ENCODE assay signal across 6 cellular contexts in genomic region chr19:54137913-54138776, GRCh38. TPM values are rescaled to one million over a fixed set of nuclear protein-coding genes. Genes with fewer than 3 reads are reported as not detected.
DNase-seq lines count a peak whose midpoint lies in the region; ATAC-seq and TF ChIP-seq lines count a peak whose summit lies in the region.

No MANE protein-coding gene starts in this region.

- TF ChIP-seq EP300 in gastroesophageal sphincter (IDR thresholded peaks at IDR 0.05) (no peak), stomach (IDR thresholded peaks at IDR 0.05) (no peak)

- H3K36me3 ChIP-seq in DND-41 (ENCODE audit: insufficient read depth, low read length) (peaks cover 48% of the 10 kb centered on the region), gastroesophageal sphincter (peaks cover 0 to 26% of the 10 kb centered on the region in 2 donors), stomach (peaks cover 8 to 39% (median 27%) of the 10 kb centered on the region in 4 donors)

- DNase-seq in DND-41: peak; percentile 43
- DNase-seq in T-helper 22 cell (ENCODE audit: low read depth): peak; percentile 39
- DNase-seq in stomach: no peak
- DNase-seq in left lobe of liver (ENCODE audit: low spot score): no peak

- TF ChIP-seq POLR2A in gastroesophageal sphincter (IDR thresholded peaks at IDR 0.05) (no peak), stomach (IDR thresholded peaks at IDR 0.05) (no peak)

- H3K4me3 ChIP-seq in DND-41 (ENCODE audit: low read depth in 1 of 2, low read length in 2 of 2): peak overlapping the region; percentile 75 to 89
- H3K4me3 ChIP-seq in gastroesophageal sphincter: peak overlapping the region; percentile 100
- H3K4me3 ChIP-seq in stomach: peak overlapping the region; percentile 71 to 100 (median 95)

- 10% methylated on average over 2 of the region's 90 CpGs; no CpG with 5 or more reads in 1 of the 2 donors for WGBS in gastroesophageal sphincter (ENCODE audit: low coverage in 1 of 2), 2 donors
- 1 to 3% (median 1%) methylated on average over 27 to 87 of the region's 90 CpGs for WGBS in stomach, 5 donors

- H3K27me3 ChIP-seq in DND-41 (ENCODE audit: insufficient read depth, low read length, poor library complexity) (no peaks in the 10 kb centered on the region), gastroesophageal sphincter (no peaks in the 10 kb centered on the region), stomach (no peaks in the 10 kb centered on the region)

- peak overlapping the region; percentile 62; the same call in 1 of the 2 replicates for H2AFZ ChIP-seq in DND-41 (ENCODE audit: low read depth, low read length)

- TF ChIP-seq CTCF in DND-41 (IDR thresholded peaks at IDR 0.05; ENCODE audit: borderline replicate concordance, extremely low read depth, low read length, poor library complexity, severe bottlenecking) (no peak), gastroesophageal sphincter (IDR thresholded peaks at IDR 0.05) (peak in 1 of 4 experiments; percentile 31), stomach (IDR thresholded peaks at IDR 0.05) (no peak)

- H3K4me1 ChIP-seq in DND-41 (ENCODE audit: insufficient read depth, low read length): peaks cover 40% of the 10 kb centered on the region
- peaks cover 2 to 49% (median 28%) of the 10 kb centered on the region in 3 donors for H3K4me1 ChIP-seq in gastroesophageal sphincter
- peaks cover 17 to 52% (median 49%) of the 10 kb centered on the region in 4 donors for H3K4me1 ChIP-seq in stomach

- peak overlapping the region; percentile 86 for H3K27ac ChIP-seq in DND-41 (ENCODE audit: low read length)
- peak overlapping the region; percentile 95 to 100 (median 98) for H3K27ac ChIP-seq in gastroesophageal sphincter
- peak overlapping the region; percentile 85 to 97 (median 93) for H3K27ac ChIP-seq in stomach

- intact Hi-C loops in stomach (cut with DNase I; ENCODE audit: low total_unique reads): no loop called here

- peaks cover 54% of the 10 kb centered on the region for H3K79me2 ChIP-seq in DND-41 (ENCODE audit: insufficient read depth, low read length)

- H3K4me2 ChIP-seq in DND-41 (ENCODE audit: insufficient read depth, low read length): peak overlapping the region; percentile 82

- peak overlapping the region; percentile 98 for H3K9ac ChIP-seq in DND-41 (ENCODE audit: low read depth, low read length)

- no peak for ATAC-seq in DND-41 (ENCODE audit: insufficient read depth, low read depth)
- ATAC-seq in gastroesophageal sphincter: no peak
- no peak for ATAC-seq in left lobe of liver
- ATAC-seq in HG02571 (IDR thresholded peaks at IDR 0.05; ENCODE audit: unreplicated experiment): no peak

- H4K20me1 ChIP-seq in DND-41 (ENCODE audit: insufficient read depth, low read length): peaks cover 55% of the 10 kb centered on the region

- H3K9me3 ChIP-seq in DND-41 (ENCODE audit: insufficient read depth, low read length, severe bottlenecking): no peaks in the 10 kb centered on the region
- H3K9me3 ChIP-seq in gastroesophageal sphincter: no peaks in the 10 kb centered on the region
- no peaks in the 10 kb centered on the region for H3K9me3 ChIP-seq in stomach

RNA-seq across cellular contexts. Expression of gene CNOT3, which starts 0.6 kb away (rescaled TPM):
- 10 to 100 TPM; 14.7 to 32.4 (median 23.1) TPM for total RNA-seq in gastroesophageal sphincter
- total RNA-seq in stomach: 100 to 1,000 TPM in 1 of 5 donors, 10 to 100 TPM in 4; 11.2 to 100 (median 36.2) TPM
- 10 to 100 TPM; 18.2 to 40.5 (median 22.3) TPM for polyA plus RNA-seq in stomach
- total RNA-seq in left lobe of liver: 19.0 TPM

RNA-seq across cellular contexts. Expression of gene LENG1, which starts 21.4 kb away (rescaled TPM):
- total RNA-seq in gastroesophageal sphincter (10 to 100 TPM in 3 of 4 donors, 1 to 10 TPM in 1; 8.2 to 12.8 (median 11.1) TPM), stomach (10 to 100 TPM in 2 of 5 donors, 1 to 10 TPM in 1, not detected in 2; 4.2 to 35.6 (median 21.0) TPM), left lobe of liver (1.3 TPM)
- polyA plus RNA-seq in stomach: 10 to 100 TPM in 1 of 3 donors, 1 to 10 TPM in 2; 8.2 to 12.0 (median 8.6) TPM

RNA-seq across cellular contexts. Expression of gene PRPF31, which starts 22.6 kb away (rescaled TPM):
- total RNA-seq in gastroesophageal sphincter (10 to 100 TPM; 51.6 to 67.1 (median 53.8) TPM), stomach (10 to 100 TPM; 22.8 to 98.2 (median 27.8) TPM), left lobe of liver (23.2 TPM)
- 10 to 100 TPM; 46.3 to 53.1 (median 46.3) TPM for polyA plus RNA-seq in stomach

RNA-seq across cellular contexts. Expression of gene TFPT, which starts 22.7 kb away (rescaled TPM):
- total RNA-seq in gastroesophageal sphincter (10 to 100 TPM; 12.5 to 20.9 (median 15.2) TPM), stomach (10 to 100 TPM in 1 of 5 donors, 1 to 10 TPM in 2, under 1 TPM in 1, not detected in 1; 0.45 to 10.9 (median 4.8) TPM), left lobe of liver (4.3 TPM)
- polyA plus RNA-seq in stomach: 10 to 100 TPM; 22.9 to 31.8 (median 23.1) TPM

RNA-seq across cellular contexts. Expression of gene TMC4, which starts 34.8 kb away (rescaled TPM):
- total RNA-seq in gastroesophageal sphincter: 1 to 10 TPM in 1 of 4 donors, under 1 TPM in 2, not detected in 1; 0.16 to 3.1 (median 0.31) TPM
- 10 to 100 TPM; 28.0 to 99.5 (median 47.1) TPM for total RNA-seq in stomach
- 10 to 100 TPM; 33.4 to 49.8 (median 39.3) TPM for polyA plus RNA-seq in stomach
- total RNA-seq in left lobe of liver: 1.9 TPM

Comparison
In these comparisons a context has a peak if more than half of its experiments do, and no peak if none do; other contexts are left out.
1. DNase-seq: peak in DND-41 (single experiment) and T-helper 22 cell (single experiment); none in stomach (single experiment) and left lobe of liver (single experiment).
2. Peak in every context shown above with its lines, with median percentiles within 50 percentile points of each other: H3K27ac ChIP-seq and H3K4me3 ChIP-seq.